9 cellular contexts compared by ENCODE assay signal in genomic region chr6:28769626-28770402, GRCh38.
DNase-seq lines count a peak whose midpoint lies in the region; FAIRE-seq and TF ChIP-seq lines count a peak whose summit lies in the region.
"Had no signal": no experiment of that assay in that cellular context is flagged by ENCODE, and none has a peak within 500 bp of the region (broad histone marks: within the 10 kb centered on the region; RNA-seq: fewer than 3 reads in every experiment).

No MANE protein-coding gene starts in this region.

- peak; percentile 2 for TF ChIP-seq CTCF in HL-60 (IDR thresholded peaks at IDR 0.05; ENCODE audit: insufficient read depth, low read length)
- peak; percentile 13 for TF ChIP-seq CTCF in fibroblast of villous mesenchyme (IDR thresholded peaks at IDR 0.05; ENCODE audit: insufficient read depth, low read depth, low read length)
- TF ChIP-seq CTCF in D721Med (IDR thresholded peaks at IDR 0.05; ENCODE audit: insufficient read depth, missing control alignments): no peak

- no peak for FAIRE-seq in D721Med (lab: Jason Lieb, UNC)

- DNase-seq in AG08395 (ENCODE audit: low spot score) (peak; percentile 68), HL-60 (ENCODE audit: low read depth in 1 of 2, low spot score in 1 of 2) (no peak), SW 1271 (lab: John Stamatoyannopoulos, UW) (peak; percentile 4 to 34), fibroblast of villous mesenchyme (ENCODE audit: low read depth) (peak; percentile 24), iPS-NIHi7 (ENCODE audit: extremely low spot score) (no peak), CD1c-positive myeloid dendritic cell (ENCODE audit: extremely low spot score) (no peak), D721Med (ENCODE audit: insufficient read length, low spot score) (no peak)
- DNase-seq in stimulated activated CD4-positive, alpha-beta T cell treated with anti-CD3 and anti-CD28 coated beads, Interleukin-4, amount 100 ng/mL, for 1 hour: no peak
- DNase-seq: retina had no signal

- no peak overlapping the region for H3K27ac ChIP-seq in HL-60 (replicated peaks)

- H3K4me3 ChIP-seq in HL-60 (replicated peaks; ENCODE audit: insufficient read depth, low read length): no peak overlapping the region
- H3K4me3 ChIP-seq in fibroblast of villous mesenchyme (ENCODE audit: low read depth, low read length): no peak overlapping the region

- H3K27me3 ChIP-seq in HL-60 (ENCODE audit: insufficient read depth, poor library complexity, severe bottlenecking): peaks cover 20% of the 10 kb centered on the region

Comparison
In these comparisons a context has a peak if more than half of its experiments do, and no peak if none do; other contexts are left out.
1. DNase-seq: peak in AG08395 (single experiment), SW 1271 (2 of 2) and fibroblast of villous mesenchyme (single experiment); none in HL-60 (0 of 2), stimulated activated CD4-positive, alpha-beta T cell treated with anti-CD3 and anti-CD28 coated beads, Interleukin-4, amount 100 ng/mL, for 1 hour (single experiment), iPS-NIHi7 (single experiment), CD1c-positive myeloid dendritic cell (single experiment) and D721Med (single experiment).